Comparison of ENCODE assay signal across 26 cellular contexts in genomic region chr17:14690704-14691103, GRCh38.
"Had no signal": no experiment of that assay in that cellular context is flagged by ENCODE, and none has a peak within 500 bp of the region (broad histone marks: within the 10 kb centered on the region; RNA-seq: fewer than 3 reads in every experiment).

No MANE protein-coding gene starts in this region.

- FAIRE-seq: islet of Langerhans had no signal

- H3K27me3 ChIP-seq: ovary, sigmoid colon, tibial nerve had no signal

- H3K4me1 ChIP-seq: left ventricle myocardium inferior, prostate gland, sigmoid colon, tibial nerve, uterus had no signal

- DNase-seq: hypothalamus; immature natural killer cell; left ventricle myocardium inferior; midbrain; mucosa of descending colon; naive thymus-derived CD4-positive, alpha-beta T cell; ovary; posterior cingulate gyrus; retina; right cardiac atrium; sigmoid colon; stimulated activated CD4-positive, alpha-beta T cell treated with anti-CD3 and anti-CD28 coated beads, Interleukin-1b, Interleukin-23, amount 100 ng/mL, for 48 hours; stimulated activated CD4-positive, alpha-beta T cell treated with anti-CD3 and anti-CD28 coated beads, Interleukin-2, amount 100 ng/mL, for 48 hours; stimulated activated CD4-positive, alpha-beta T cell treated with anti-CD3 and anti-CD28 coated beads, Interleukin-4, amount 100 ng/mL, for 4 hours; stimulated activated CD8-positive, alpha-beta memory T cell treated with anti-CD3 and anti-CD28 coated beads, Interleukin-4, amount 100 ng/mL, for 48 hours; stimulated activated naive CD4-positive, alpha-beta T cell treated with Interleukin-2 at 50 U/mL for 16 hours; stimulated activated naive CD8-positive, alpha-beta T cell treated with anti-CD3 and anti-CD28 coated beads, Interleukin-15, amount 100 ng/mL, for 72 hours; substantia nigra; uterus had no signal

- H3K4me3 ChIP-seq: left ventricle myocardium inferior, lung, mucosa of descending colon, ovary, prostate gland, sigmoid colon, smooth muscle cell, tibial nerve, uterus had no signal

- H3K36me3 ChIP-seq: left ventricle myocardium inferior, ovary, prostate gland, sigmoid colon, tibial nerve, uterus had no signal

- ATAC-seq: mucosa of descending colon; naive thymus-derived CD4-positive, alpha-beta T cell; natural killer cell treated with Interleukin-12 subunit alpha and Interleukin-12 subunit beta and Interleukin-15 and Interleukin-18, amount 100 ng/mL, for 72 hours; right cardiac atrium; stimulated activated memory B cell treated with anti-CD40 and anti-IgM and Interleukin-4, amounts not matched to agents 10 μg/mL and 1 μg/mL and 100 μg/mL, for 72 hours; stimulated activated naive CD8-positive, alpha-beta T cell treated with anti-CD3 and anti-CD28 coated beads, Interleukin-15, amount 100 ng/mL, for 72 hours had no signal

- H3K9me3 ChIP-seq: ovary, prostate gland, uterus had no signal

- H3K27ac ChIP-seq: left ventricle myocardium inferior, ovary, prostate gland, sigmoid colon, tibial nerve, uterus had no signal
